9 cellular contexts compared by ENCODE assay signal in genomic region chr6:389622-390021, GRCh38. TPM values are rescaled to one million over a fixed set of nuclear protein-coding genes. Genes with fewer than 3 reads are reported as not detected.
DNase-seq lines count a peak whose midpoint lies in the region; ATAC-seq lines count a peak whose summit lies in the region.
"Had no signal": no experiment of that assay in that cellular context is flagged by ENCODE, and none has a peak within 500 bp of the region (broad histone marks: within the 10 kb centered on the region; RNA-seq: fewer than 3 reads in every experiment).

No MANE protein-coding gene starts in this region.

- peak; percentile 63 to 66 for DNase-seq in activated T-cell treated with anti-CD3 and anti-CD28 coated beads, Interleukin-2, amount 50 U/mL, for 72 hours
- DNase-seq in activated T-cell treated with anti-CD3 and anti-CD28 coated beads, Interleukin-2, amount 50 U/mL, for 48 hours, result no peak
- no peak for DNase-seq in stimulated activated naive CD8-positive, alpha-beta T cell treated with anti-CD3 and anti-CD28 coated beads, Interleukin-15, Interleukin-2, amounts not matched to agents 100 U/mL and 50 U/mL, for 24 hours
- DNase-seq in GOT3 (lab: John Stamatoyannopoulos, UW) (no peak), NCI-H446 (lab: John Stamatoyannopoulos, UW) (no peak), COLO829 (ENCODE audit: low spot score) (no peak)
- DNase-seq: kidney had no signal

- peaks cover 7% of the 10 kb centered on the region for H3K27me3 Mint-ChIP-seq in activated T-cell treated with anti-CD3 and anti-CD28 coated beads, Interleukin-2, amount 50 U/mL, for 72 hours (ENCODE audit: low read depth)
- no peaks in the 10 kb centered on the region for H3K27me3 Mint-ChIP-seq in T-helper 1 cell treated with Interleukin-12 subunit alpha and Interleukin-12 subunit beta and Interleukin-4 antibody, amounts not matched to agents 30 μg/mL and 1 μg/mL, for 36 hours (ENCODE audit: low read depth)

- H3K4me3 Mint-ChIP-seq in activated T-cell treated with anti-CD3 and anti-CD28 coated beads, Interleukin-2, amount 50 U/mL, for 72 hours, result peak overlapping the region; percentile 85 to 96
- H3K4me3 Mint-ChIP-seq in T-helper 1 cell treated with Interleukin-12 subunit alpha and Interleukin-12 subunit beta and Interleukin-4 antibody, amounts not matched to agents 30 μg/mL and 1 μg/mL, for 36 hours, result peak overlapping the region; percentile 54

- peaks cover 42% of the 10 kb centered on the region for H3K4me1 Mint-ChIP-seq in activated T-cell treated with anti-CD3 and anti-CD28 coated beads, Interleukin-2, amount 50 U/mL, for 72 hours (ENCODE audit: low read depth)
- H3K4me1 Mint-ChIP-seq in T-helper 1 cell treated with Interleukin-12 subunit alpha and Interleukin-12 subunit beta and Interleukin-4 antibody, amounts not matched to agents 30 μg/mL and 1 μg/mL, for 36 hours (ENCODE audit: low read depth), result peaks cover 32% of the 10 kb centered on the region

- H3K9me3 Mint-ChIP-seq in activated T-cell treated with anti-CD3 and anti-CD28 coated beads, Interleukin-2, amount 50 U/mL, for 72 hours, result no peaks in the 10 kb centered on the region
- H3K9me3 Mint-ChIP-seq in T-helper 1 cell treated with Interleukin-12 subunit alpha and Interleukin-12 subunit beta and Interleukin-4 antibody, amounts not matched to agents 30 μg/mL and 1 μg/mL, for 36 hours, result no peaks in the 10 kb centered on the region

- H3K27ac Mint-ChIP-seq in activated T-cell treated with anti-CD3 and anti-CD28 coated beads, Interleukin-2, amount 50 U/mL, for 72 hours, result peak overlapping the region; percentile 98
- H3K27ac Mint-ChIP-seq in T-helper 1 cell treated with Interleukin-12 subunit alpha and Interleukin-12 subunit beta and Interleukin-4 antibody, amounts not matched to agents 30 μg/mL and 1 μg/mL, for 36 hours, result peak overlapping the region; percentile 93

- peak; percentile 61 to 67 for ATAC-seq in activated T-cell treated with anti-CD3 and anti-CD28 coated beads, Interleukin-2, amount 50 U/mL, for 72 hours (replicated peaks in 1 of 2)
- peak; percentile 24 for ATAC-seq in HG02642 (IDR thresholded peaks at IDR 0.05; ENCODE audit: poor library complexity, unreplicated experiment)
- peak; percentile 53 for ATAC-seq in stimulated activated naive CD8-positive, alpha-beta T cell treated with anti-CD3 and anti-CD28 coated beads, Interleukin-15, Interleukin-2, amounts not matched to agents 100 U/mL and 50 U/mL, for 24 hours

- H3K36me3 Mint-ChIP-seq in activated T-cell treated with anti-CD3 and anti-CD28 coated beads, Interleukin-2, amount 50 U/mL, for 72 hours (ENCODE audit: insufficient read depth in 2 of 2), result peaks cover 12 to 19% of the 10 kb centered on the region in 2 donors
- peaks cover 17% of the 10 kb centered on the region for H3K36me3 Mint-ChIP-seq in T-helper 1 cell treated with Interleukin-12 subunit alpha and Interleukin-12 subunit beta and Interleukin-4 antibody, amounts not matched to agents 30 μg/mL and 1 μg/mL, for 36 hours (ENCODE audit: low read depth)

RNA-seq across cellular contexts. Expression of gene IRF4, which starts 1.9 kb away (rescaled TPM):
- total RNA-seq in activated T-cell treated with anti-CD3 and anti-CD28 coated beads, Interleukin-2, amount 50 U/mL, for 72 hours, result 100 to 1,000 TPM; 554 to 602 TPM

Comparison
In these comparisons a context has a peak if more than half of its experiments do, and no peak if none do; other contexts are left out.
1. DNase-seq: peak in activated T-cell treated with anti-CD3 and anti-CD28 coated beads, Interleukin-2, amount 50 U/mL, for 72 hours (2 of 2); none in activated T-cell treated with anti-CD3 and anti-CD28 coated beads, Interleukin-2, amount 50 U/mL, for 48 hours (0 of 2), stimulated activated naive CD8-positive, alpha-beta T cell treated with anti-CD3 and anti-CD28 coated beads, Interleukin-15, Interleukin-2, amounts not matched to agents 100 U/mL and 50 U/mL, for 24 hours (single experiment), GOT3 (single experiment), NCI-H446 (0 of 2) and COLO829 (single experiment).
2. Peak in every context shown above with its lines, with median percentiles within 50 percentile points of each other: ATAC-seq.